Comparison of ENCODE assay signal across 35 cellular contexts in the genomic region with DNA sequence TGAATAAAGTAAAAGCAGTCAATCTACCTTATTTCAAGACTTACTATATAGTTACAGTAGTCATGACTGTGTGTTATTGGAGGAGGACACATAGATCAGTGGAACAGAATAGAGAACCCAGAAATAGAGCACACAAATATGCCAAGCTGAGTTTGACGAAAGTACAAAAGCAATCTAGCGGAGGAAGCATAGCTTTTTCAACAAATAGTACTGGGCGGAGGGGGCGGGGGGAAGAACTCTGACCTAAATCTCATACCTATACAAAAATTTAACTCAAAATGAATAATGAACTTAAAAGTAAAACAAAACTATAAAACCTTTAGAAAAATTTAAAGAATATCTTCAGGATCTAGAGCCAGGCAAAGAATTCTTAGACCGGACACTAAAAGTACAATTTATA.
"Had no signal": no experiment of that assay in that cellular context is flagged by ENCODE, and none has a peak within 500 bp of the region (broad histone marks: within the 10 kb centered on the region; RNA-seq: fewer than 3 reads in every experiment).

No MANE protein-coding gene starts in this region.

- FAIRE-seq: astrocyte, colon had no signal

- H3K36me3 ChIP-seq: brain microvascular endothelial cell, esophagus muscularis mucosa, gastrocnemius medialis, WERI-Rb-1 had no signal

- DNase-seq: activated CD4-positive, alpha-beta memory T cell treated with anti-CD3 and anti-CD28 coated beads for 36 hours; activated CD4-positive, alpha-beta T cell treated with anti-CD3 and anti-CD28 coated beads for 36 hours; activated CD4-positive, alpha-beta T cell treated with anti-CD3 and anti-CD28 coated beads, Interleukin-2, amount 10 ng/mL, durations not matched to agents 24 days and 14 days; activated CD4-positive, CD25-positive, alpha-beta regulatory T cell; activated CD4-positive, CD25-positive, alpha-beta regulatory T cell treated with anti-CD3 and anti-CD28 coated beads, Interleukin-2, amount 50 U/mL, for 72 hours; activated CD8-positive, alpha-beta memory T cell treated with anti-CD3 and anti-CD28 coated beads, Interleukin-2, amount 10 ng/mL, durations not matched to agents 7 days and 5 days; activated CD8-positive, alpha-beta memory T cell treated with anti-CD3 and anti-CD28 coated beads, Interleukin-2, amount 50 U/mL, for 4 hours; activated CD8-positive, alpha-beta T cell treated with anti-CD3 and anti-CD28 coated beads, Interleukin-2, amount 10 ng/mL, durations not matched to agents 7 days and 5 days; activated effector memory CD4-positive, alpha-beta T cell treated with anti-CD3 and anti-CD28 coated beads, Interleukin-2, amount 50 U/mL, for 16 hours; activated naive CD4-positive, alpha-beta T cell treated with anti-CD3 and anti-CD28 coated beads, Interleukin-2, amount 50 U/mL, for 16 hours; activated T-cell treated with anti-CD3 and anti-CD28 coated beads, Interleukin-2, amount 50 U/mL, for 1 hour; activated T-cell treated with anti-CD3 and anti-CD28 coated beads, Interleukin-2, amount 50 U/mL, for 48 hours; amniotic stem cell; anterior cingulate cortex; brain microvascular endothelial cell; cortex of kidney; dermis blood vessel endothelial cell; effector CD4-positive, alpha-beta T cell; effector memory CD8-positive, alpha-beta T cell; erythroblast; foreskin keratinocyte; gastrocnemius medialis; glutamatergic neuron; heart left ventricle; T-helper 1 cell; T-helper 17 cell; T1000; WERI-Rb-1 had no signal

- H3K4me1 Mint-ChIP-seq: activated CD4-positive, alpha-beta T cell treated with anti-CD3 and anti-CD28 coated beads for 36 hours; activated CD4-positive, alpha-beta T cell treated with anti-CD3 and anti-CD28 coated beads, Interleukin-2, amount 10 ng/mL, durations not matched to agents 24 days and 14 days; activated CD8-positive, alpha-beta memory T cell treated with anti-CD3 and anti-CD28 coated beads, Interleukin-2, amount 10 ng/mL, durations not matched to agents 7 days and 5 days; T-helper 17 cell had no signal

- H3K4me1 ChIP-seq: esophagus muscularis mucosa, foreskin keratinocyte, gastrocnemius medialis, heart left ventricle had no signal

- H3K27me3 ChIP-seq: brain microvascular endothelial cell, esophagus muscularis mucosa, foreskin keratinocyte, gastrocnemius medialis, heart left ventricle had no signal

- H3K4me3 ChIP-seq: esophagus muscularis mucosa, gastrocnemius medialis, heart left ventricle had no signal

- H3K27me3 Mint-ChIP-seq: activated CD4-positive, alpha-beta memory T cell treated with anti-CD3 and anti-CD28 coated beads for 36 hours; activated CD4-positive, alpha-beta T cell treated with anti-CD3 and anti-CD28 coated beads for 36 hours; activated CD4-positive, alpha-beta T cell treated with anti-CD3 and anti-CD28 coated beads, Interleukin-2, amount 10 ng/mL, durations not matched to agents 24 days and 14 days; activated CD8-positive, alpha-beta memory T cell treated with anti-CD3 and anti-CD28 coated beads, Interleukin-2, amount 10 ng/mL, durations not matched to agents 7 days and 5 days; activated naive CD8-positive, alpha-beta T cell; effector memory CD8-positive, alpha-beta T cell; T-helper 17 cell had no signal

- H3K27ac ChIP-seq: brain microvascular endothelial cell, esophagus muscularis mucosa, foreskin keratinocyte, gastrocnemius medialis, heart left ventricle, WERI-Rb-1 had no signal

- H3K9me3 ChIP-seq: esophagus muscularis mucosa, gastrocnemius medialis, heart left ventricle had no signal

- ATAC-seq: activated CD4-positive, alpha-beta T cell treated with anti-CD3 and anti-CD28 coated beads for 36 hours; activated CD8-positive, alpha-beta memory T cell treated with anti-CD3 and anti-CD28 coated beads, Interleukin-2, amount 10 ng/mL, durations not matched to agents 7 days and 5 days; activated CD8-positive, alpha-beta T cell treated with anti-CD3 and anti-CD28 coated beads, Interleukin-2, amount 10 ng/mL, durations not matched to agents 7 days and 5 days; effector memory CD8-positive, alpha-beta T cell; foreskin keratinocyte; gastrocnemius medialis; heart left ventricle; T-helper 17 cell had no signal

- H3K27ac Mint-ChIP-seq: activated CD4-positive, alpha-beta memory T cell treated with anti-CD3 and anti-CD28 coated beads for 36 hours; activated CD4-positive, alpha-beta T cell treated with anti-CD3 and anti-CD28 coated beads for 36 hours; activated CD4-positive, alpha-beta T cell treated with anti-CD3 and anti-CD28 coated beads, Interleukin-2, amount 10 ng/mL, durations not matched to agents 24 days and 14 days; activated CD8-positive, alpha-beta memory T cell treated with anti-CD3 and anti-CD28 coated beads, Interleukin-2, amount 10 ng/mL, durations not matched to agents 7 days and 5 days; activated CD8-positive, alpha-beta T cell treated with anti-CD3 and anti-CD28 coated beads, Interleukin-2, amount 10 ng/mL, durations not matched to agents 7 days and 5 days; activated naive CD8-positive, alpha-beta T cell; activated T-helper 1 cell treated with anti-CD3 and anti-CD28 coated beads, Interleukin-12 subunit alpha, Interleukin-12 subunit beta, Interleukin-2, Interleukin-4 antibody, amounts not matched to agents 30 ng/mL and 10 ng/mL and 1 ng/mL, durations not matched to agents 14 hours and 24 hours and 36 hours; activated T-helper 2 cell treated with anti-CD3 and anti-CD28 coated beads, Interferon-gamma antibody, Interleukin-2, Interleukin-4, amounts not matched to agents 10 μg/mL and 5 μg/mL and 100 μg/mL, durations not matched to agents 14 hours and 24 hours and 36 hours; effector memory CD8-positive, alpha-beta T cell; T-helper 2 cell treated with Interferon-gamma antibody and Interleukin-4, amounts not matched to agents 5 μg/mL and 100 μg/mL, for 36 hours had no signal

- H3K4me3 Mint-ChIP-seq: activated CD4-positive, alpha-beta memory T cell treated with anti-CD3 and anti-CD28 coated beads for 36 hours; activated CD4-positive, alpha-beta T cell treated with anti-CD3 and anti-CD28 coated beads for 36 hours; activated CD4-positive, alpha-beta T cell treated with anti-CD3 and anti-CD28 coated beads, Interleukin-2, amount 10 ng/mL, durations not matched to agents 24 days and 14 days; activated CD8-positive, alpha-beta memory T cell treated with anti-CD3 and anti-CD28 coated beads, Interleukin-2, amount 10 ng/mL, durations not matched to agents 7 days and 5 days; activated CD8-positive, alpha-beta T cell treated with anti-CD3 and anti-CD28 coated beads, Interleukin-2, amount 10 ng/mL, durations not matched to agents 7 days and 5 days; activated naive CD8-positive, alpha-beta T cell; activated T-helper 1 cell treated with anti-CD3 and anti-CD28 coated beads, Interleukin-12 subunit alpha, Interleukin-12 subunit beta, Interleukin-2, Interleukin-4 antibody, amounts not matched to agents 30 ng/mL and 10 ng/mL and 1 ng/mL, durations not matched to agents 14 hours and 24 hours and 36 hours; effector memory CD8-positive, alpha-beta T cell; T-helper 17 cell; T-helper 2 cell treated with Interferon-gamma antibody and Interleukin-4, amounts not matched to agents 5 μg/mL and 100 μg/mL, for 36 hours had no signal

- H3K9me3 Mint-ChIP-seq: activated CD4-positive, alpha-beta memory T cell treated with anti-CD3 and anti-CD28 coated beads for 36 hours; activated CD4-positive, alpha-beta T cell treated with anti-CD3 and anti-CD28 coated beads, Interleukin-2, amount 10 ng/mL, durations not matched to agents 24 days and 14 days; activated T-helper 1 cell treated with anti-CD3 and anti-CD28 coated beads, Interleukin-12 subunit alpha, Interleukin-12 subunit beta, Interleukin-2, Interleukin-4 antibody, amounts not matched to agents 30 ng/mL and 10 ng/mL and 1 ng/mL, durations not matched to agents 14 hours and 24 hours and 36 hours; activated T-helper 2 cell treated with anti-CD3 and anti-CD28 coated beads, Interferon-gamma antibody, Interleukin-2, Interleukin-4, amounts not matched to agents 10 μg/mL and 5 μg/mL and 100 μg/mL, durations not matched to agents 14 hours and 24 hours and 36 hours; effector memory CD8-positive, alpha-beta T cell; T-helper 2 cell treated with Interferon-gamma antibody and Interleukin-4, amounts not matched to agents 5 μg/mL and 100 μg/mL, for 36 hours had no signal
